ENCODE assay signal across 20 cellular contexts in the genomic region with DNA sequence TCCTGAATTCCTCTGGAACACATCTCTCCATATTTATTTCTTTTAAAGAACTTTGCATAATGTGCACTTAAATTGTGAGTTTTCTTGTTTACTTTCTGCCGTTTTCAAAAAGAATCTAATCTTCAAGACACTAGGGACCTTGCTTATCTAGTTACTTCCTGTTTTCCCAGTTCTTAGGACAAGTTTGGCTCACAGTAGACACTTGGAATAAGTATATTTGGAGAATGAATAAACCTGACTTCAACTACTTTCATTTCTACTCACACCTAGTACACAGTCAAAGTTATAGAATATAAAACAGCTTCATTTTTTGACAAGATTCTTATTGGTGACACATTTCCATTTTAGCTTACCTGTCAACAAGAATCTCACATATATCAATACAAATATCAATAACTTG.
A peak's percentile ranks its signal among the peaks of the same experiment; 100 is the strongest.
DNase-seq lines count a peak whose midpoint lies in the region; ATAC-seq, FAIRE-seq and TF ChIP-seq lines count a peak whose summit lies in the region.
"Had no signal": no experiment of that assay in that cellular context is flagged by ENCODE, and none has a peak within 500 bp of the region (broad histone marks: within the 10 kb centered on the region; RNA-seq: fewer than 3 reads in every experiment).

No MANE protein-coding gene starts in this region.

- H3K36me3 Mint-ChIP-seq in activated CD4-positive, alpha-beta T cell treated with anti-CD3 and anti-CD28 coated beads for 36 hours (ENCODE audit: low read depth) = peaks cover 82% of the 10 kb centered on the region
- peaks cover 89% of the 10 kb centered on the region for H3K36me3 Mint-ChIP-seq in activated CD4-positive, alpha-beta T cell treated with anti-CD3 and anti-CD28 coated beads, Interleukin-2, amount 10 ng/mL, durations not matched to agents 24 days and 14 days (ENCODE audit: low read depth)
- H3K36me3 Mint-ChIP-seq in natural killer cell treated with Interleukin-12 subunit alpha and Interleukin-12 subunit beta and Interleukin-15 and Interleukin-18, amount 100 ng/mL, for 72 hours = peaks cover 52% of the 10 kb centered on the region
- peaks cover 23% of the 10 kb centered on the region for H3K36me3 Mint-ChIP-seq in natural killer cell
- H3K36me3 Mint-ChIP-seq in dendritic cell treated with granulocyte-macrophage colony-stimulating factor and Interleukin-4, amounts not matched to agents 40 ng/mL and 50 ng/mL, for 4 days (ENCODE audit: low read depth) = peaks cover 99% of the 10 kb centered on the region

- H3K4me3 Mint-ChIP-seq in activated CD4-positive, alpha-beta T cell treated with anti-CD3 and anti-CD28 coated beads for 36 hours = no peak overlapping the region
- no peak overlapping the region for H3K4me3 Mint-ChIP-seq in activated CD4-positive, alpha-beta T cell treated with anti-CD3 and anti-CD28 coated beads, Interleukin-2, amount 10 ng/mL, durations not matched to agents 24 days and 14 days
- no peak overlapping the region for H3K4me3 Mint-ChIP-seq in natural killer cell treated with Interleukin-12 subunit alpha and Interleukin-12 subunit beta and Interleukin-15 and Interleukin-18, amount 100 ng/mL, for 72 hours
- H3K4me3 Mint-ChIP-seq in natural killer cell = no peak overlapping the region
- no peak overlapping the region for H3K4me3 Mint-ChIP-seq in dendritic cell treated with granulocyte-macrophage colony-stimulating factor and Interleukin-4, amounts not matched to agents 40 ng/mL and 50 ng/mL, for 4 days

- CTCF ChIA-PET in activated CD4-positive, alpha-beta T cell treated with anti-CD3 and anti-CD28 coated beads for 36 hours (lab: Charles Lee) = interaction anchor here (1.5 kb wide), 1 partner anchor 62 kb away, joined by 4 read pairs; no protein-coding TSS in a partner anchor

- no peaks in the 10 kb centered on the region for H3K27me3 Mint-ChIP-seq in activated CD4-positive, alpha-beta T cell treated with anti-CD3 and anti-CD28 coated beads for 36 hours
- H3K27me3 Mint-ChIP-seq in activated CD4-positive, alpha-beta T cell treated with anti-CD3 and anti-CD28 coated beads, Interleukin-2, amount 10 ng/mL, durations not matched to agents 24 days and 14 days = no peaks in the 10 kb centered on the region
- no peaks in the 10 kb centered on the region for H3K27me3 Mint-ChIP-seq in natural killer cell treated with Interleukin-12 subunit alpha and Interleukin-12 subunit beta and Interleukin-15 and Interleukin-18, amount 100 ng/mL, for 72 hours
- H3K27me3 Mint-ChIP-seq in natural killer cell (ENCODE audit: low read depth in 2 of 2) = no peaks in the 10 kb centered on the region
- H3K27me3 Mint-ChIP-seq in dendritic cell treated with granulocyte-macrophage colony-stimulating factor and Interleukin-4, amounts not matched to agents 40 ng/mL and 50 ng/mL, for 4 days = no peaks in the 10 kb centered on the region

- FAIRE-seq in HTR-8/SVneo (lab: Jason Lieb, UNC) = no peak
- FAIRE-seq: G401.6 had no signal

- ATAC-seq in activated CD4-positive, alpha-beta T cell treated with anti-CD3 and anti-CD28 coated beads for 36 hours = no peak
- ATAC-seq in natural killer cell treated with Interleukin-12 subunit alpha and Interleukin-12 subunit beta and Interleukin-15 and Interleukin-18, amount 100 ng/mL, for 72 hours = no peak
- no peak for ATAC-seq in natural killer cell
- ATAC-seq in GM18907 (IDR thresholded peaks at IDR 0.05; ENCODE audit: unreplicated experiment) = no peak
- no peak for ATAC-seq in HG03095 (IDR thresholded peaks at IDR 0.05; ENCODE audit: unreplicated experiment)

- peak overlapping the region; percentile 29 for H3K27ac Mint-ChIP-seq in activated CD4-positive, alpha-beta T cell treated with anti-CD3 and anti-CD28 coated beads for 36 hours
- no peak overlapping the region for H3K27ac Mint-ChIP-seq in activated CD4-positive, alpha-beta T cell treated with anti-CD3 and anti-CD28 coated beads, Interleukin-2, amount 10 ng/mL, durations not matched to agents 24 days and 14 days
- H3K27ac Mint-ChIP-seq in natural killer cell treated with Interleukin-12 subunit alpha and Interleukin-12 subunit beta and Interleukin-15 and Interleukin-18, amount 100 ng/mL, for 72 hours = peak overlapping the region; percentile 35 to 42
- peak overlapping the region in 1 of 2 donors; percentile 11 for H3K27ac Mint-ChIP-seq in natural killer cell
- peak overlapping the region; percentile 3 for H3K27ac Mint-ChIP-seq in dendritic cell treated with granulocyte-macrophage colony-stimulating factor and Interleukin-4, amounts not matched to agents 40 ng/mL and 50 ng/mL, for 4 days

- H3K9me3 Mint-ChIP-seq in activated CD4-positive, alpha-beta T cell treated with anti-CD3 and anti-CD28 coated beads for 36 hours (ENCODE audit: low read depth) = peaks cover 11% of the 10 kb centered on the region
- H3K9me3 Mint-ChIP-seq in activated CD4-positive, alpha-beta T cell treated with anti-CD3 and anti-CD28 coated beads, Interleukin-2, amount 10 ng/mL, durations not matched to agents 24 days and 14 days = peaks cover 24% of the 10 kb centered on the region
- peaks cover 7% of the 10 kb centered on the region for H3K9me3 Mint-ChIP-seq in natural killer cell treated with Interleukin-12 subunit alpha and Interleukin-12 subunit beta and Interleukin-15 and Interleukin-18, amount 100 ng/mL, for 72 hours
- no peaks in the 10 kb centered on the region for H3K9me3 Mint-ChIP-seq in natural killer cell
- peaks cover 13% of the 10 kb centered on the region for H3K9me3 Mint-ChIP-seq in dendritic cell treated with granulocyte-macrophage colony-stimulating factor and Interleukin-4, amounts not matched to agents 40 ng/mL and 50 ng/mL, for 4 days

- POLR2A ChIA-PET in activated CD4-positive, alpha-beta T cell treated with anti-CD3 and anti-CD28 coated beads for 36 hours (lab: Charles Lee) = no interaction called here

- peaks cover 22% of the 10 kb centered on the region for H3K4me1 Mint-ChIP-seq in activated CD4-positive, alpha-beta T cell treated with anti-CD3 and anti-CD28 coated beads for 36 hours
- H3K4me1 Mint-ChIP-seq in activated CD4-positive, alpha-beta T cell treated with anti-CD3 and anti-CD28 coated beads, Interleukin-2, amount 10 ng/mL, durations not matched to agents 24 days and 14 days = peaks cover 9% of the 10 kb centered on the region
- H3K4me1 Mint-ChIP-seq in natural killer cell treated with Interleukin-12 subunit alpha and Interleukin-12 subunit beta and Interleukin-15 and Interleukin-18, amount 100 ng/mL, for 72 hours (ENCODE audit: low read depth in 2 of 2) = peaks cover 26 to 27% of the 10 kb centered on the region in 2 donors
- peaks cover 2 to 10% of the 10 kb centered on the region in 2 donors for H3K4me1 Mint-ChIP-seq in natural killer cell
- peaks cover 13% of the 10 kb centered on the region for H3K4me1 Mint-ChIP-seq in dendritic cell treated with granulocyte-macrophage colony-stimulating factor and Interleukin-4, amounts not matched to agents 40 ng/mL and 50 ng/mL, for 4 days (ENCODE audit: low read depth)

- TF ChIP-seq CTCF in natural killer cell (IDR thresholded peaks at IDR 0.05) = no peak

- no peak for DNase-seq in activated CD4-positive, alpha-beta T cell treated with anti-CD3 and anti-CD28 coated beads for 36 hours
- DNase-seq in activated CD4-positive, alpha-beta T cell treated with anti-CD3 and anti-CD28 coated beads, Interleukin-2, amount 10 ng/mL, durations not matched to agents 24 days and 14 days = no peak
- no peak for DNase-seq in natural killer cell treated with Interleukin-12 subunit alpha and Interleukin-12 subunit beta and Interleukin-15 and Interleukin-18, amount 100 ng/mL, for 72 hours (ENCODE audit: low spot score)
- DNase-seq in natural killer cell (no peak), HTR-8/SVneo (ENCODE audit: insufficient read length, low spot score) (no peak)
- DNase-seq: DND-41, HCEC 1CT, KBM-7, NCI-H1436, NCI-H2029, NCI-H2171, NCI-H446 treated with DMSO at 0.1 percent for 48 hours, NCI-H748 treated with DMSO at 0.1 percent for 48 hours, OCI-M1, RPMI8226, SIG-M5 had no signal

- intact Hi-C loops in activated CD4-positive, alpha-beta T cell treated with anti-CD3 and anti-CD28 coated beads for 36 hours (cut with DNase I, micrococcal nuclease) = no loop called here
- intact Hi-C loops in activated CD4-positive, alpha-beta T cell treated with anti-CD3 and anti-CD28 coated beads, Interleukin-2, amount 10 ng/mL, durations not matched to agents 24 days and 14 days (cut with micrococcal nuclease) = no loop called here
- intact Hi-C loops in natural killer cell (cut with micrococcal nuclease) = no loop called here
- intact Hi-C loops in dendritic cell treated with granulocyte-macrophage colony-stimulating factor and Interleukin-4, amounts not matched to agents 40 ng/mL and 50 ng/mL, for 4 days (cut with micrococcal nuclease) = no loop called here
